21 cellular contexts compared by ENCODE assay signal in the genomic region with DNA sequence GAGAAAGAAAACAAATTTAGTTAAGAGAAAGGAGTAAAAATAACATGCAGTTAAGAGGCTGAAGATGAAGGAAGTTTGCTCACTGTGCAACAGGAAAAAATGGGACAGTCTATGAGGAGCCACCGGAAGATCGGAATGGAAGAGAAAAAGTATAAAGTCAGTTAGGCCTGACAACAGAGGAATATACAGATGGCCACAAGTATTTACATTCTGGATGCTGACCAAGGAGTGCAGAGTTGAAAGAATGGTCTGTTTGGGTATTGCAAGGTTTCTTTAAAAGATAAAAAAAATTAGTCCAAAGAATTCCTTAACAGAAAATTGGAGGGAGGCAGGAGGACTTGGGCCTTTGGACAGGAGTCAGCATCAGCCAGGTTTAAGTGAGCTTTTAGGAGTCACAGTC.
"Had no signal": no experiment of that assay in that cellular context is flagged by ENCODE, and none has a peak within 500 bp of the region (broad histone marks: within the 10 kb centered on the region; RNA-seq: fewer than 3 reads in every experiment).

No MANE protein-coding gene starts in this region.

- H3K4me3 ChIP-seq: colonic mucosa, tibial nerve, uterus had no signal

- H3K4me1 ChIP-seq: colonic mucosa had no signal

- H3K27me3 ChIP-seq: colonic mucosa, foreskin keratinocyte, tibial nerve, uterus had no signal

- H3K27ac ChIP-seq: colonic mucosa, foreskin keratinocyte, tibial nerve, WERI-Rb-1 had no signal

- H3K36me3 ChIP-seq: colonic mucosa, tibial nerve, uterus, WERI-Rb-1 had no signal

- H3K9me3 ChIP-seq: colonic mucosa, tibial nerve, uterus had no signal

- DNase-seq: activated CD4-positive, alpha-beta T cell treated with anti-CD3 and anti-CD28 coated beads for 1 hour; activated CD4-positive, alpha-beta T cell treated with anti-CD3 and anti-CD28 coated beads, Interleukin-2, amount 50 U/mL, for 4 hours; activated gamma-delta T cell treated with Interleukin-2 at 50 U/mL for 16 hours; caudate nucleus; colonic mucosa; erythroblast; foreskin keratinocyte; hippocampal formation; islet precursor cell; left colon; midbrain; nephron progenitor cell; nucleus accumbens; posterior cingulate gyrus; stimulated activated CD4-positive, alpha-beta T cell treated with anti-CD3 and anti-CD28 coated beads, Interleukin-2, amount 100 ng/mL, for 24 hours; stimulated activated naive CD8-positive, alpha-beta T cell treated with anti-CD3 and anti-CD28 coated beads, Interleukin-15, Interleukin-2, amounts not matched to agents 100 U/mL and 50 U/mL, for 24 hours; substantia nigra; uterus; WERI-Rb-1 had no signal

- ATAC-seq: activated naive CD4-positive, alpha-beta T cell treated with anti-CD3 and anti-CD28 coated beads, Interleukin-2, amount 50 U/mL, for 72 hours; foreskin keratinocyte; left colon; stimulated activated naive CD8-positive, alpha-beta T cell treated with anti-CD3 and anti-CD28 coated beads, Interleukin-15, Interleukin-2, amounts not matched to agents 100 U/mL and 50 U/mL, for 24 hours had no signal
